ENCODE assay signal across 31 cellular contexts in the genomic region with DNA sequence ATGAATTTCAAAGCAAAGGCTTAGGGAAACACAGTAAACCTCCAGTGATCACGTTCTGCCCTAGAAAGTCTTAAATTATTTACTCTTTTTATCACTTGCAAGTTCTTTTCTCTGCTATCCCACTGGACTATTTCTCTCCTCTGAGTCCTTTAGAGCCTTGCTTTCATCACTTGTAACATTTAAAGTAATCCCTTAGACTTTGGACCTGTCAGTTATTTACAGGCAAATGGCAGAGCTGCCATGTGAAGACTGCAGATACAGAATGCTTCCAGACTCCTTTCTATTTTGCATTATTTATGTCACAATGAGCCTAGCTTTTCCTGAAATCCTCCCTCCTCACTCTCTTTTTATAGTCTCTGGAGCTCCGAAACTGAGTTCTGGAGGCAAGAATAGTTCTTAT.
"Had no signal": no experiment of that assay in that cellular context is flagged by ENCODE, and none has a peak within 500 bp of the region (broad histone marks: within the 10 kb centered on the region; RNA-seq: fewer than 3 reads in every experiment).

No MANE protein-coding gene starts in this region.

- H3K4me1 ChIP-seq: body of pancreas, breast epithelium, Peyer's patch had no signal

- H3K36me3 ChIP-seq: breast epithelium, Peyer's patch, WERI-Rb-1 had no signal

- ATAC-seq: activated CD8-positive, alpha-beta T cell treated with anti-CD3 and anti-CD28 coated beads for 36 hours; activated T-cell treated with anti-CD3 and anti-CD28 coated beads, Interleukin-2, amount 50 U/mL, for 72 hours; activated T-helper 17 cell treated with anti-CD3 and anti-CD28 coated beads, Interleukin-2, amount 50 U/mL, for 72 hours; body of pancreas; PC-3 had no signal

- H3K4me3 ChIP-seq: body of pancreas, breast epithelium, Peyer's patch had no signal

- H3K27ac ChIP-seq: body of pancreas, breast epithelium, Peyer's patch, RWPE1, WERI-Rb-1 had no signal

- DNase-seq: activated CD4-positive, alpha-beta T cell treated with anti-CD3 and anti-CD28 coated beads, Interleukin-2, amount 10 ng/mL, durations not matched to agents 24 days and 14 days; activated CD4-positive, alpha-beta T cell treated with anti-CD3 and anti-CD28 coated beads, Interleukin-2, amount 50 U/mL, for 4 hours; activated CD4-positive, CD25-positive, alpha-beta regulatory T cell; activated CD8-positive, alpha-beta T cell treated with anti-CD3 and anti-CD28 coated beads for 36 hours; activated effector memory CD4-positive, alpha-beta T cell treated with anti-CD3 and anti-CD28 coated beads, Interleukin-2, amount 50 U/mL, for 16 hours; activated naive CD4-positive, alpha-beta T cell; activated naive CD4-positive, alpha-beta T cell treated with anti-CD3 and anti-CD28 coated beads, Interleukin-2, amount 50 U/mL, for 16 hours; activated naive CD8-positive, alpha-beta T cell treated with anti-CD3 and anti-CD28 coated beads for 36 hours; activated T-cell treated with anti-CD3 and anti-CD28 coated beads, Interleukin-2, amount 50 U/mL, for 1 hour; activated T-cell treated with anti-CD3 and anti-CD28 coated beads, Interleukin-2, amount 50 U/mL, for 72 hours; amniotic stem cell; body of pancreas; NCI-H1105; NCI-H1417 treated with DMSO at 0.1 percent for 48 hours; NCI-H187 treated with DMSO at 0.1 percent for 48 hours; NCI-H2081; NCI-H2171 treated with DMSO at 0.1 percent for 48 hours; NCI-H226; NCI-H446 treated with DMSO at 0.1 percent for 48 hours; NCI-H524; NCI-H748 treated with DMSO at 0.1 percent for 48 hours; NK-92 treated with Interleukin-12 subunit alpha and Interleukin-12 subunit beta, amount 100 ng/mL, for 24 hours; PC-3; Peyer's patch; Right ventricle myocardium superior; SW 1271; T1000; WERI-Rb-1 had no signal

- H3K9me3 ChIP-seq: body of pancreas, breast epithelium, Peyer's patch had no signal

- H3K27me3 ChIP-seq: body of pancreas, breast epithelium, Peyer's patch had no signal
